ENCODE assay signal across 1 cellular context in genomic region chr1:100642826-100643225, GRCh38.
TF ChIP-seq lines count a peak whose summit lies in the region.

No MANE protein-coding gene starts in this region.

TF ChIP-seq in A549, 52 proteins besides CTCF, POLR2A, EP300 and RAD21 (continued from another document):
- TF ChIP-seq HES2 (IDR thresholded peaks at IDR 0.05): no peak
- no peak for TF ChIP-seq FOXS1 (CRISPR knock-in tag; IDR thresholded peaks at IDR 0.05)
- TF ChIP-seq FOSL2 (IDR thresholded peaks at IDR 0.05): no peak
- no peak for TF ChIP-seq FOSL2 (CRISPR knock-in tag; IDR thresholded peaks at IDR 0.05)
- no peak for TF ChIP-seq REST (IDR thresholded peaks at IDR 0.05)
- no peak for TF ChIP-seq NPAS2 (CRISPR knock-in tag; IDR thresholded peaks at IDR 0.05; ENCODE audit: borderline replicate concordance)
- TF ChIP-seq PHF8 (IDR thresholded peaks at IDR 0.05; ENCODE audit: borderline replicate concordance, low read depth): no peak
- TF ChIP-seq TP53 (CRISPR knock-in tag; IDR thresholded peaks at IDR 0.05): no peak
- no peak for TF ChIP-seq SREBF2 (IDR thresholded peaks at IDR 0.05)
- no peak for TF ChIP-seq MAZ (IDR thresholded peaks at IDR 0.05; ENCODE audit: borderline replicate concordance, low read depth, low read length)
- no peak for TF ChIP-seq RARB (CRISPR knock-in tag; IDR thresholded peaks at IDR 0.05)
- TF ChIP-seq CHD4 (IDR thresholded peaks at IDR 0.05; ENCODE audit: borderline replicate concordance): no peak
- TF ChIP-seq USF2 (IDR thresholded peaks at IDR 0.05): no peak
